In genomic region chr17:73952136-73952497, GRCh38 we compare ENCODE assay signal across 11 cellular contexts.
DNase-seq lines count a peak whose midpoint lies in the region; ATAC-seq, FAIRE-seq and TF ChIP-seq lines count a peak whose summit lies in the region.
"Had no signal": no experiment of that assay in that cellular context is flagged by ENCODE, and none has a peak within 500 bp of the region (broad histone marks: within the 10 kb centered on the region; RNA-seq: fewer than 3 reads in every experiment).

No MANE protein-coding gene starts in this region.

- H3K79me2 ChIP-seq in HepG2 (ENCODE audit: insufficient read depth, low read length): no peaks in the 10 kb centered on the region
- H3K79me2 ChIP-seq in mesendoderm (ENCODE audit: control insufficient read depth, insufficient read depth, low read length): no peaks in the 10 kb centered on the region

- H3K27me3 ChIP-seq in HepG2 (ENCODE audit: control insufficient read depth in 1 of 2, insufficient read depth in 2 of 2, low read length in 2 of 2) (peaks cover 0 to 26% of the 10 kb centered on the region in 2 experiments; a peak in 2 of 5 replicates), right lobe of liver (peaks cover 0 to 12% of the 10 kb centered on the region in 2 donors), mesendoderm (ENCODE audit: insufficient read depth, low read length, poor library complexity) (no peaks in the 10 kb centered on the region)

- intact Hi-C loops in HepG2 (cut with micrococcal nuclease; ENCODE audit: unreplicated experiment): no loop called here
- intact Hi-C loops in right lobe of liver (cut with DNase I): loop anchor here in 1 of 2 donors (10.0 kb wide), 1 partner anchor 517 kb away; no protein-coding TSS in a partner anchor
- intact Hi-C loops in dendritic cell treated with granulocyte-macrophage colony-stimulating factor and Interleukin-4, amounts not matched to agents 40 ng/mL and 50 ng/mL, for 4 days (cut with micrococcal nuclease): no loop called here

- no peak overlapping the region for H3K9ac ChIP-seq in HepG2 (ENCODE audit: insufficient read depth, low read depth, low read length)
- peak overlapping the region; percentile 61 for H3K9ac ChIP-seq in mesendoderm (ENCODE audit: low read length)

- TF ChIP-seq CTCF in HepG2 (CRISPR knock-in tag; IDR thresholded peaks at IDR 0.05) (no peak), right lobe of liver (IDR thresholded peaks at IDR 0.05) (no peak)

- H4K20me1 ChIP-seq in HepG2 (ENCODE audit: insufficient read depth, low read length): no peaks in the 10 kb centered on the region

- no peaks in the 10 kb centered on the region for H3K9me3 Mint-ChIP-seq in dendritic cell treated with granulocyte-macrophage colony-stimulating factor and Interleukin-4, amounts not matched to agents 40 ng/mL and 50 ng/mL, for 4 days
- H3K9me3 Mint-ChIP-seq: CD4-positive, alpha-beta T cell had no signal

- no peaks in the 10 kb centered on the region for H3K36me3 Mint-ChIP-seq in dendritic cell treated with granulocyte-macrophage colony-stimulating factor and Interleukin-4, amounts not matched to agents 40 ng/mL and 50 ng/mL, for 4 days (ENCODE audit: low read depth)

- TF ChIP-seq RAD21 in HepG2 (CRISPR knock-in tag; IDR thresholded peaks at IDR 0.05): no peak

- POLR2A ChIA-PET in HepG2 (lab: Yijun Ruan, JAX): no interaction called here

- no peak overlapping the region for H2AFZ ChIP-seq in HepG2 (ENCODE audit: low read length)

- CTCF ChIA-PET in HepG2 (lab: Yijun Ruan, JAX; ENCODE audit: low intra/inter-chr PET ratio, low total read pairs): no interaction called here

- H3K27me3 Mint-ChIP-seq in dendritic cell treated with granulocyte-macrophage colony-stimulating factor and Interleukin-4, amounts not matched to agents 40 ng/mL and 50 ng/mL, for 4 days: peaks cover 20% of the 10 kb centered on the region

- peak overlapping the region; percentile 2 for H3K18ac ChIP-seq in mesendoderm (ENCODE audit: low read length)

- no peak overlapping the region for H4K5ac ChIP-seq in mesendoderm (ENCODE audit: low read length)

- ATAC-seq in HepG2 (no peak), right lobe of liver (no peak), HG02623 (IDR thresholded peaks at IDR 0.05; ENCODE audit: unreplicated experiment) (no peak)

- no peak overlapping the region for H3K4me3 Mint-ChIP-seq in dendritic cell treated with granulocyte-macrophage colony-stimulating factor and Interleukin-4, amounts not matched to agents 40 ng/mL and 50 ng/mL, for 4 days
- H3K4me3 Mint-ChIP-seq: CD4-positive, alpha-beta T cell had no signal

- H2BK120ac ChIP-seq in mesendoderm (ENCODE audit: low read depth, low read length): no peak overlapping the region

- H3K4ac ChIP-seq in mesendoderm (ENCODE audit: low read depth, low read length): no peak overlapping the region

- no peak overlapping the region for H4K8ac ChIP-seq in mesendoderm (ENCODE audit: low read depth, low read length)

- no peak overlapping the region for H2AK5ac ChIP-seq in mesendoderm (ENCODE audit: low read length)

- WGBS in HepG2 (ENCODE audit: low lambda C conversion rate): 70% methylated on average over 22 of the region's 22 CpGs
- WGBS in right lobe of liver (ENCODE audit: insufficient coverage, low coverage, low lambda C conversion rate, missing lambda C conversion rate): 26% methylated on average over 5 of the region's 22 CpGs
- WGBS in mesendoderm (ENCODE audit: extremely low coverage, insufficient coverage, low lambda C conversion rate): no CpG with 5 or more reads among the region's 22 CpGs
- WGBS in urinary bladder: 10% methylated on average over 22 of the region's 22 CpGs

- H3K27ac ChIP-seq in HepG2 (ENCODE audit: extremely low read length, insufficient read depth, low read length) (no peak overlapping the region), right lobe of liver (no peak overlapping the region), mesendoderm (ENCODE audit: low read depth, low read length) (no peak overlapping the region), urinary bladder (ENCODE audit: low read depth) (no peak overlapping the region)
- H3K27ac ChIP-seq: tibial artery had no signal

- H3K4me2 ChIP-seq in HepG2 (ENCODE audit: low read depth, low read length): no peak overlapping the region
- peak overlapping the region; percentile 79 for H3K4me2 ChIP-seq in mesendoderm (ENCODE audit: low read length)

- no peak overlapping the region for H2BK5ac ChIP-seq in mesendoderm (ENCODE audit: low read length)

- TF ChIP-seq POLR2A in HepG2 (IDR thresholded peaks at IDR 0.05; ENCODE audit: insufficient read depth in 1 of 2, low read depth in 2 of 2, low read length in 2 of 2) (no peak), right lobe of liver (IDR thresholded peaks at IDR 0.05) (no peak)

- no TSS peak for BruUV-seq in HepG2 (replicated peaks; lab: Mats Ljungman, UMichigan)

- H3K4me1 Mint-ChIP-seq in dendritic cell treated with granulocyte-macrophage colony-stimulating factor and Interleukin-4, amounts not matched to agents 40 ng/mL and 50 ng/mL, for 4 days (ENCODE audit: low read depth): peaks cover 11% of the 10 kb centered on the region

- H3K23ac ChIP-seq in mesendoderm (ENCODE audit: low read length): no peak overlapping the region

- no peaks in the 10 kb centered on the region for H3K9me3 ChIP-seq in HepG2 (ENCODE audit: low read length)
- H3K9me3 ChIP-seq in right lobe of liver: no peaks in the 10 kb centered on the region
- H3K9me3 ChIP-seq: tibial artery had no signal

- H3K27ac Mint-ChIP-seq in dendritic cell treated with granulocyte-macrophage colony-stimulating factor and Interleukin-4, amounts not matched to agents 40 ng/mL and 50 ng/mL, for 4 days: peak overlapping the region; percentile 11
- H3K27ac Mint-ChIP-seq: CD4-positive, alpha-beta T cell had no signal

- no peaks in the 10 kb centered on the region for H3K79me1 ChIP-seq in mesendoderm (ENCODE audit: low read length)

- FAIRE-seq in HepG2 (lab: Jason Lieb, UNC): no peak

- no peaks in the 10 kb centered on the region for H3K4me1 ChIP-seq in HepG2 (ENCODE audit: insufficient read depth, low read length)
- H3K4me1 ChIP-seq in right lobe of liver: no peaks in the 10 kb centered on the region
- peaks cover 1% of the 10 kb centered on the region for H3K4me1 ChIP-seq in mesendoderm (ENCODE audit: control insufficient read depth, low read depth, low read length)
- H3K4me1 ChIP-seq in urinary bladder (ENCODE audit: insufficient read depth): peaks cover 2% of the 10 kb centered on the region

- H3K36me3 ChIP-seq in HepG2 (replicated peaks in 1 of 2; ENCODE audit: control insufficient read depth in 1 of 2, insufficient read depth in 2 of 2, low read length in 2 of 2) (no peaks in the 10 kb centered on the region), right lobe of liver (no peaks in the 10 kb centered on the region), mesendoderm (ENCODE audit: control insufficient read depth, insufficient read depth, low read length) (no peaks in the 10 kb centered on the region), urinary bladder (ENCODE audit: insufficient read depth) (no peaks in the 10 kb centered on the region)
- H3K36me3 ChIP-seq: tibial artery had no signal

- in situ Hi-C loops in HepG2 (cut with HindIII; ENCODE audit: extremely low pct_ligation_motif_present, low pct_unique_long_range_greater_than_20kb): loop anchor here (10.0 to 25.0 kb wide), 2 partner anchors 307 to 515 kb away; partner anchors contain the start of gene SDK2

- H3K4me3 ChIP-seq in HepG2 (replicated peaks in 1 of 3; ENCODE audit: insufficient read depth in 1 of 3, low read depth in 2 of 3, low read length in 3 of 3): no peak overlapping the region
- H3K4me3 ChIP-seq in right lobe of liver: no peak overlapping the region
- H3K4me3 ChIP-seq in mesendoderm (ENCODE audit: low read length): peak overlapping the region; percentile 22
- H3K4me3 ChIP-seq in urinary bladder (ENCODE audit: low read depth, low read length): peak overlapping the region; percentile 21

- H3K56ac ChIP-seq in mesendoderm (ENCODE audit: low read length): peak overlapping the region; percentile 90

- H2BK15ac ChIP-seq in mesendoderm (replicated peaks; ENCODE audit: low read depth): no peak overlapping the region

- DNase-seq in HepG2 (ENCODE audit: low spot score): no peak
- no peak for DNase-seq in right lobe of liver
- DNase-seq in mesendoderm: no peak
- DNase-seq in activated gamma-delta T cell treated with Interleukin-2 at 50 U/mL for 16 hours: no peak
- DNase-seq in mesenteric fat pad (ENCODE audit: low spot score): no peak
- DNase-seq: NCI-H2029, tibial artery had no signal

- TF ChIP-seq EP300 in HepG2 (IDR thresholded peaks at IDR 0.05; ENCODE audit: low read depth in 2 of 2, low read length in 2 of 2) (no peak), HepG2 (CRISPR knock-in tag; IDR thresholded peaks at IDR 0.05; ENCODE audit: borderline replicate concordance) (no peak)

TF ChIP-seq in HepG2, 621 proteins besides CTCF, POLR2A, EP300 and RAD21:
- no peak for TF ChIP-seq PHF8 (CRISPR knock-in tag; IDR thresholded peaks at IDR 0.05)
- TF ChIP-seq SUZ12 (IDR thresholded peaks at IDR 0.05; ENCODE audit: low read depth, low read length): no peak
- no peak for TF ChIP-seq ZNF317 (CRISPR knock-in tag; IDR thresholded peaks at IDR 0.05)
- TF ChIP-seq MLLT10 (CRISPR knock-in tag; IDR thresholded peaks at IDR 0.05): no peak
- TF ChIP-seq SMARCC2 (IDR thresholded peaks at IDR 0.05): no peak
- no peak for TF ChIP-seq LBX2 (CRISPR knock-in tag; IDR thresholded peaks at IDR 0.05; ENCODE audit: borderline replicate concordance)
- peak; percentile 2 for TF ChIP-seq HNRNPLL (IDR thresholded peaks at IDR 0.05; ENCODE audit: low read depth, low read length, poor library complexity, severe bottlenecking)
- TF ChIP-seq TCF7L2 (IDR thresholded peaks at IDR 0.05; ENCODE audit: low read depth, low read length): no peak

Comparison
In these comparisons a context has a peak if more than half of its experiments do, and no peak if none do; other contexts are left out.
1. H3K4me3 ChIP-seq: peak in mesendoderm (single experiment) and urinary bladder (single experiment); none in HepG2 (0 of 3) and right lobe of liver (0 of 3).